Comparison of ENCODE assay signal across 12 cellular contexts in the genomic region with DNA sequence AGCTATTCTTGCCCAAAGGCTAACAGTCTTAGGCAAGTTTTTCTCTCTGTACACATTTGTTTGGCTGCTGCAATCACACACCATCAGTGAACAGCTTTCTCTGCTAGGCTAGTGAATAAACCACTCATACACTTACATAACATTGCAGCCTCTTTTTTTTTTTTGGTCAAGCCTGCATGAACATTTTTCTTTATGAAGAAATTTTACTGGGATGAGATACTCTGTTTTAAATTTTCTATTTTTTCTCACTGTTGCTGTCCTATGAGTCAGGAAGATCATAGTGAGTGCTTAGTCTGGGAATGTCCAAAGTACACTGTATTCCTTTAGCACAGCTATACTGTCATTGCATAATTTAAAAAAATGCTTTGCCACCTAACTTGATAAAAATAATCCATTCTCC. TPM values are rescaled to one million over a fixed set of nuclear protein-coding genes. Genes with fewer than 3 reads are reported as not detected.
DNase-seq lines count a peak whose midpoint lies in the region; ATAC-seq and TF ChIP-seq lines count a peak whose summit lies in the region.
"Had no signal": no experiment of that assay in that cellular context is flagged by ENCODE, and none has a peak within 500 bp of the region (broad histone marks: within the 10 kb centered on the region; RNA-seq: fewer than 3 reads in every experiment).

No MANE protein-coding gene starts in this region.

- H3K79me2 ChIP-seq in GM23248 (ENCODE audit: insufficient read depth), result peaks cover 95% of the 10 kb centered on the region

- peak; percentile 38 for ATAC-seq in body of pancreas
- ATAC-seq: activated naive CD8-positive, alpha-beta T cell treated with anti-CD3 and anti-CD28 coated beads, Interleukin-2, amount 50 U/mL, for 24 hours had no signal

- H3K4me3 ChIP-seq in GM23248, result no peak overlapping the region
- no peak overlapping the region for H3K4me3 ChIP-seq in body of pancreas
- H3K4me3 ChIP-seq in skeletal muscle satellite cell (ENCODE audit: low read length), result no peak overlapping the region
- H3K4me3 ChIP-seq in uterus, result no peak overlapping the region

- peak overlapping the region; percentile 43 for H3K4me2 ChIP-seq in GM23248 (ENCODE audit: unreplicated experiment)
- H3K4me2 ChIP-seq in skeletal muscle satellite cell (ENCODE audit: low read length), result peak overlapping the region; percentile 41

- peaks cover 30% of the 10 kb centered on the region for H3K4me1 ChIP-seq in GM23248 (ENCODE audit: insufficient read depth)
- peaks cover 9% of the 10 kb centered on the region for H3K4me1 ChIP-seq in body of pancreas
- peaks cover 44% of the 10 kb centered on the region for H3K4me1 ChIP-seq in skeletal muscle satellite cell (ENCODE audit: control insufficient read depth, insufficient read depth, low read length)
- peaks cover 0 to 5% of the 10 kb centered on the region in 2 donors for H3K4me1 ChIP-seq in uterus

- DNase-seq in GM23248 (peak; percentile 93), body of pancreas (no peak), hepatic stellate cell (ENCODE audit: low spot score) (peak; percentile 70), uterus (no peak), NCI-H2171 treated with DMSO at 0.1 percent for 48 hours (lab: John Stamatoyannopoulos, UW) (no peak), mucosa of gallbladder (ENCODE audit: low spot score) (no peak), iPS-NIHi11 (ENCODE audit: low spot score) (no peak)
- DNase-seq: activated CD4-positive, alpha-beta T cell treated with anti-CD3 and anti-CD28 coated beads for 1 hour; activated naive CD8-positive, alpha-beta T cell treated with anti-CD3 and anti-CD28 coated beads, Interleukin-2, amount 50 U/mL, for 24 hours; NCI-H1092; retina had no signal

- H3K36me3 ChIP-seq in GM23248 (ENCODE audit: low read depth) (no peaks in the 10 kb centered on the region), body of pancreas (replicated peaks in 1 of 2; ENCODE audit: insufficient read depth in 1 of 2, low read depth in 2 of 2) (no peaks in the 10 kb centered on the region), skeletal muscle satellite cell (ENCODE audit: insufficient read depth, low read length) (no peaks in the 10 kb centered on the region), uterus (no peaks in the 10 kb centered on the region)

- H3K27me3 ChIP-seq in GM23248 (replicated peaks; ENCODE audit: insufficient read depth) (no peaks in the 10 kb centered on the region), body of pancreas (no peaks in the 10 kb centered on the region), skeletal muscle satellite cell (ENCODE audit: control insufficient read depth, insufficient read depth, low read length) (no peaks in the 10 kb centered on the region), uterus (no peaks in the 10 kb centered on the region)

- H3K9me2 ChIP-seq in GM23248 (ENCODE audit: insufficient read depth), result no peaks in the 10 kb centered on the region

- H3K27ac ChIP-seq in GM23248 (peak overlapping the region; percentile 78), body of pancreas (no peak overlapping the region), uterus (peak overlapping the region in 1 of 2 donors; percentile 13)

- in situ Hi-C loops in GM23248 (cut with MboI), result no loop called here

- H2AFZ ChIP-seq in GM23248, result no peak overlapping the region

- H3K9me3 ChIP-seq in GM23248 (ENCODE audit: low read depth), result no peaks in the 10 kb centered on the region
- no peaks in the 10 kb centered on the region for H3K9me3 ChIP-seq in body of pancreas
- no peaks in the 10 kb centered on the region for H3K9me3 ChIP-seq in skeletal muscle satellite cell (replicated peaks; ENCODE audit: low read length)
- H3K9me3 ChIP-seq in uterus, result no peaks in the 10 kb centered on the region

- H4K20me1 ChIP-seq in GM23248 (ENCODE audit: insufficient read depth), result peaks cover 21% of the 10 kb centered on the region; the same call in 1 of the 2 replicates

- TF ChIP-seq POLR2A in body of pancreas (IDR thresholded peaks at IDR 0.05) (no peak), uterus (IDR thresholded peaks at IDR 0.05) (no peak)

- H3K9ac ChIP-seq in GM23248 (peak overlapping the region; percentile 39; the same call in 1 of the 2 replicates), skeletal muscle satellite cell (ENCODE audit: low read depth, low read length) (peak overlapping the region; percentile 29)

- TF ChIP-seq CTCF in body of pancreas (IDR thresholded peaks at IDR 0.05), result no peak
- TF ChIP-seq CTCF in uterus (IDR thresholded peaks at IDR 0.05), result no peak

- H3F3A ChIP-seq in GM23248 (ENCODE audit: insufficient read depth), result peaks cover 30% of the 10 kb centered on the region

- intact Hi-C loops in body of pancreas (cut with DNase I), result no loop called here
- intact Hi-C loops in uterus (cut with DNase I; ENCODE audit: low total_unique reads), result no loop called here

RNA-seq across cellular contexts. Expression of a gene that starts 58.5 kb away (rescaled TPM):
- total RNA-seq in GM23248 (2014; rRNA removed; shearing (Covaris generic)), result 33.6 and 34.4 TPM in 2 replicates
- polyA plus RNA-seq in GM23248 (2016; fragmentation: Nextera tagmentation; extraction: Ambion mirVana), result 33.3 and 35.9 TPM in 2 replicates
- total RNA-seq in body of pancreas (10 to 100 TPM; 27.7 to 43.1 TPM), uterus (10 to 100 TPM; 25.6 to 93.8 (median 52.7) TPM), mucosa of gallbladder (50.2 TPM)
- 26.1 and 27.5 TPM in 2 replicates for total RNA-seq in skeletal muscle satellite cell (2012; rRNA removed)

Comparison
In these comparisons a context has a peak if more than half of its experiments do, and no peak if none do; other contexts are left out.
1. DNase-seq: peak in GM23248 (single experiment) and hepatic stellate cell (single experiment); none in body of pancreas (0 of 4), uterus (0 of 2), NCI-H2171 treated with DMSO at 0.1 percent for 48 hours (single experiment), mucosa of gallbladder (single experiment) and iPS-NIHi11 (single experiment).